ENCODE assay signal across 1 cellular context in the genomic region with DNA sequence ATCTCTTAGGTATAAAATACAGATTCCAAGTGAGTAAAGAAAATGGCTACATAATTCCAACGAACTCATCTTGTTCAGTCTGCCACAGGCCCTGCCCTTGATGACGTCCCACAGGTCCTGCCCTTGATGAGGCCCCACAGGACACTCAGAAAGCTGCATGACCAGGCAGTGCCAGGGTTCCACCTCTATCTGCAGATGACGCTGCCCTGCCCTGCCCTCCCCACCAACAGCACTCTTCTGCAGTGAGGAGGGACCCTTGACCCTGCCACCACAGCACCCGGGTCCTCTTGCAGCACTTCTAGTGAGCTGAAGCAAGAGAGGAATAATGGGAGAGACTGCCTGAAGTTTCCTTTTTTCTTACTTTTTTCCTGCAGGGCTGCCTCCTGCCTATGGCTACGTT.
TF ChIP-seq lines count a peak whose summit lies in the region.

No MANE protein-coding gene starts in this region.

TF ChIP-seq in endothelial cell of umbilical vein, 7 proteins besides CTCF, POLR2A, EP300 and RAD21 (continued from another document):
- TF ChIP-seq GATA2 (IDR thresholded peaks at IDR 0.05; ENCODE audit: insufficient read depth, insufficient read length, low read depth, low read length), result no peak
